Comparison of ENCODE assay signal across 1 cellular context in the genomic region with DNA sequence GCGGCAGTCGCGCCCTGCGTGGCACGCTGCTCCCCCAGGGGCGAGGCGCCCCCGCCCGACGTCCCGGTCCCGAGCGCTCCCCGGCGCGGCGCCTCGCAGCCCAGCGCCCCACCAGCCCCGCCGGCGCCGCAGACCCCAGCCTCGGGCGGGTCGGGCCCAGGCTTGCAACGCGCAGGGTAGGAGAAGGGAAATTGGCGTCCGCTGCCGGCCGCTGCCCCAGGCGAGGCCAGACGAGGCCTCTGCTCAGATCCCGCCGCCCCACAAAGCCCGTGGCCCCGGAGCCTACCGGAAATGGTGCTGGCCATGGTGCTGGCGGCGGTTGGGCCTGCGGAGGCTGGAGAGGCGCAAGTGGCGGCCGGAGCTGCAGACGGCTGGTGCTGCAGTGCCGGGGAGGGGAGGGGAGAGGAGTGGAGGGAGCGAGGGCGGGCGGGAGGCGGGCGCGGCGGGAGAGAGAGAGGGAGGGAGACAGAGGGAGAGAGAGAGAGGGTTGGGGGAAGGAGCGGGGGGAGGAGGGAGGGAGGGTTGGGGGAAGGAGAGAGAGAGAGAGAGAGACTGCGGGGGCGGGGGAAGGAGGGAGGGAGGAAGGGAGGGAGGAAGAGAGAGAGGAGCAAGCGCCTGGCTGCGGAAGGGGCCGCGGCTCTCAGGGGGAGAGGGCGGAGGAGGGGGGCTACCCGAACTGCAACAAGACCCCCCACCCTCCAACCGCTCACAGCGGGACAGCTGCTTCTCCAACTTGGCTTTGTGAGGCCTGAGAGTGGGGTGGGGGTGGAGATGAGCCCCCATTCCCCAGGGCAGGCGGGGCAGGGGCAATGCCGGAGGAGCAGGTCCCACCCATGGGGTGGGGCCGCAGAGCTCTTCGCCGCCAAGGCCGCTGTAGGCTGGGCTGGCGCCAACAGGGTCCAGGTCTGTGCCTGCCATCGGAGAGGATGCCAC.
TF ChIP-seq lines count a peak whose summit lies in the region.

Gene STMN3 (minus strand): TSS at position 384 of the 933 bp plus-strand sequence. CDS start 79 bp downstream, at position 305.

TF ChIP-seq in liver, 16 proteins besides CTCF, POLR2A, EP300 and RAD21 (continued from another document):
- no peak for TF ChIP-seq ZBTB33 (IDR thresholded peaks at IDR 0.05)
- TF ChIP-seq, protein P1, sequence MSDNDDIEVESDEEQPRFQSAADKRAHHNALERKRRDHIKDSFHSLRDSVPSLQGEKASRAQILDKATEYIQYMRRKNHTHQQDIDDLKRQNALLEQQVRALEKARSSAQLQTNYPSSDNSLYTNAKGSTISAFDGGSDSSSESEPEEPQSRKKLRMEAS (IDR thresholded peaks at IDR 0.05), result no peak
- TF ChIP-seq TAF1 (conservative IDR thresholded peaks at IDR 0.05), result no peak
